8 cellular contexts compared by ENCODE assay signal in the genomic region with DNA sequence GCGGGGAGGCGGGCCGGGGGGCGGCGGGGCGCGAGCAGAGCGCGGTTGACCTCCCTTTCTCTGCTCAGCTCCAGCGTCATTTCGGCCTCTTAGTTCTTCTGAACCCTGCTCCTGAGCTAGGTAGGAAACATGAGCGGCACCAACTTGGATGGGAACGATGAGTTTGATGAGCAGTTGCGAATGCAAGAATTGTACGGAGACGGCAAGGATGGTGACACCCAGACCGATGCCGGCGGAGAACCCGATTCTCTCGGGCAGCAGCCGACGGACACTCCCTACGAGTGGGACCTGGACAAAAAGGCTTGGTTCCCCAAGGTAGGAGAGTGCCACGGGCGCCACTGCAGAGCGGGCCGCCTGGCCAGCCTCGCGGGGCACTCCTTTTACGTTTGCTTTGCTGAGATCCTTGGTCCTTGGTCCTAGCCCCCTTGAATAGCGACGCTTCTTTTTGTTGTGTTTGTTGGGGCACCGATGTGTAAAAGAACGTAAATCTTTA. TPM values are rescaled to one million over a fixed set of nuclear protein-coding genes. Genes with fewer than 3 reads are reported as not detected.
DNase-seq lines count a peak whose midpoint lies in the region; ATAC-seq lines count a peak whose summit lies in the region.

A gene with protein sequence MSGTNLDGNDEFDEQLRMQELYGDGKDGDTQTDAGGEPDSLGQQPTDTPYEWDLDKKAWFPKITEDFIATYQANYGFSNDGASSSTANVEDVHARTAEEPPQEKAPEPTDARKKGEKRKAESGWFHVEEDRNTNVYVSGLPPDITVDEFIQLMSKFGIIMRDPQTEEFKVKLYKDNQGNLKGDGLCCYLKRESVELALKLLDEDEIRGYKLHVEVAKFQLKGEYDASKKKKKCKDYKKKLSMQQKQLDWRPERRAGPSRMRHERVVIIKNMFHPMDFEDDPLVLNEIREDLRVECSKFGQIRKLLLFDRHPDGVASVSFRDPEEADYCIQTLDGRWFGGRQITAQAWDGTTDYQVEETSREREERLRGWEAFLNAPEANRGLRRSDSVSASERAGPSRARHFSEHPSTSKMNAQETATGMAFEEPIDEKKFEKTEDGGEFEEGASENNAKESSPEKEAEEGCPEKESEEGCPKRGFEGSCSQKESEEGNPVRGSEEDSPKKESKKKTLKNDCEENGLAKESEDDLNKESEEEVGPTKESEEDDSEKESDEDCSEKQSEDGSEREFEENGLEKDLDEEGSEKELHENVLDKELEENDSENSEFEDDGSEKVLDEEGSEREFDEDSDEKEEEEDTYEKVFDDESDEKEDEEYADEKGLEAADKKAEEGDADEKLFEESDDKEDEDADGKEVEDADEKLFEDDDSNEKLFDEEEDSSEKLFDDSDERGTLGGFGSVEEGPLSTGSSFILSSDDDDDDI (plus strand): TSS at position 37 of the 493 bp plus-strand sequence. CDS start 93 bp downstream, at position 130.

- H3K4me1 Mint-ChIP-seq in naive thymus-derived CD4-positive, alpha-beta T cell, result peaks cover 6 to 24% (median 17%) of the 10 kb centered on the region in 7 donors

- DNase-seq in NCI-H146 treated with DMSO at 0.1 percent for 48 hours (lab: John Stamatoyannopoulos, UW; ENCODE audit: unreplicated experiment), result peak; percentile 46
- no peak for DNase-seq in NCI-H146 (lab: John Stamatoyannopoulos, UW)
- DNase-seq in SK-MEL-5 (ENCODE audit: low read depth, low spot score), result peak; percentile 27
- DNase-seq in epithelial cell of prostate (ENCODE audit: low read depth, low spot score), result no peak
- no peak for DNase-seq in naive thymus-derived CD4-positive, alpha-beta T cell
- DNase-seq in NCI-H2196 treated with DMSO at 0.1 percent for 48 hours (lab: John Stamatoyannopoulos, UW; ENCODE audit: unreplicated experiment), result no peak
- DNase-seq in AG08395 (ENCODE audit: low spot score), result no peak

- H3K36me3 ChIP-seq in naive thymus-derived CD4-positive, alpha-beta T cell (ENCODE audit: control insufficient read depth in 2 of 3, insufficient read depth in 3 of 3, low read length in 3 of 3), result peaks cover 0 to 16% (median 0%) of the 10 kb centered on the region in 3 experiments

- peaks cover 7 to 10% of the 10 kb centered on the region in 2 donors for H3K4me1 ChIP-seq in naive thymus-derived CD4-positive, alpha-beta T cell (ENCODE audit: control insufficient read depth in 2 of 2, insufficient read depth in 2 of 2, low read length in 2 of 2)

- no peaks in the 10 kb centered on the region for H3K9me3 Mint-ChIP-seq in naive thymus-derived CD4-positive, alpha-beta T cell

- H3K36me3 Mint-ChIP-seq in naive thymus-derived CD4-positive, alpha-beta T cell, result peaks cover 0 to 1% (median 0%) of the 10 kb centered on the region in 5 donors

- H3K27ac Mint-ChIP-seq in naive thymus-derived CD4-positive, alpha-beta T cell, result peak within 1 kb of the TSS; percentile 93 to 99 (median 97)

- in situ Hi-C loops in SK-MEL-5 (cut with HindIII; ENCODE audit: low pct_unique_long_range_greater_than_20kb, low sequenced_read_pairs), result no loop called here

- CTCF ChIA-PET in naive thymus-derived CD4-positive, alpha-beta T cell (lab: Charles Lee), result no interaction called here

- peak; percentile 14 for ATAC-seq in HG02840 (IDR thresholded peaks at IDR 0.05; ENCODE audit: low FRiP score, unreplicated experiment)
- no peak for ATAC-seq in naive thymus-derived CD4-positive, alpha-beta T cell

- peak within 1 kb of the TSS; percentile 91 for H3K27ac ChIP-seq in epithelial cell of prostate
- peak within 1 kb of the TSS; percentile 86 for H3K27ac ChIP-seq in naive thymus-derived CD4-positive, alpha-beta T cell (ENCODE audit: low read depth, low read length)

- POLR2A ChIA-PET in naive thymus-derived CD4-positive, alpha-beta T cell (lab: Charles Lee), result interaction anchor here (0.6 to 1.0 kb wide), 3 partner anchors 89 to 412 kb away, joined by 3 to 4 read pairs (median 3); no protein-coding TSS in a partner anchor

- H3K27me3 Mint-ChIP-seq in naive thymus-derived CD4-positive, alpha-beta T cell, result no peaks in the 10 kb centered on the region

- no peaks in the 10 kb centered on the region for H3K9me3 ChIP-seq in naive thymus-derived CD4-positive, alpha-beta T cell (ENCODE audit: control insufficient read depth in 2 of 3, low read length in 3 of 3)

- intact Hi-C loops in naive thymus-derived CD4-positive, alpha-beta T cell (cut with micrococcal nuclease), result loop anchor here (1.0 to 10.0 kb wide), 17 partner anchors 25 to 1203 kb away; a partner anchor contains a TSS

- peak within 1 kb of the TSS; percentile 69 for H3K4me3 ChIP-seq in naive thymus-derived CD4-positive, alpha-beta T cell (ENCODE audit: low read length)

- peak within 1 kb of the TSS; percentile 84 to 97 (median 94) for H3K4me3 Mint-ChIP-seq in naive thymus-derived CD4-positive, alpha-beta T cell

- no peaks in the 10 kb centered on the region for H3K27me3 ChIP-seq in naive thymus-derived CD4-positive, alpha-beta T cell (ENCODE audit: control insufficient read depth in 2 of 2, insufficient read depth in 2 of 2, low read length in 2 of 2)

RNA-seq across cellular contexts. Expression of the gene that starts here (rescaled TPM):
- total RNA-seq in SK-MEL-5 (2014; rRNA removed; shearing (Covaris generic)), result 46.7 and 47.8 TPM in 2 replicates
- 44.9 and 45.4 TPM in 2 replicates for polyA plus RNA-seq in SK-MEL-5 (2015; cell fraction: cytosol; rRNA removed)
- polyA plus RNA-seq in SK-MEL-5 (2015; cell fraction: nucleus; rRNA removed), result 8.3 and 12.0 TPM in 2 replicates
- 10 to 100 TPM; 25.9 to 67.2 (median 29.0) TPM for total RNA-seq in naive thymus-derived CD4-positive, alpha-beta T cell
- 10 to 100 TPM; 58.8 to 75.0 TPM for polyA plus RNA-seq in naive thymus-derived CD4-positive, alpha-beta T cell

Comparison
In these comparisons a context has a peak if more than half of its experiments do, and no peak if none do; other contexts are left out.
1. DNase-seq: peak in NCI-H146 treated with DMSO at 0.1 percent for 48 hours (single experiment) and SK-MEL-5 (single experiment); none in NCI-H146 (single experiment), epithelial cell of prostate (single experiment), naive thymus-derived CD4-positive, alpha-beta T cell (0 of 9), NCI-H2196 treated with DMSO at 0.1 percent for 48 hours (single experiment) and AG08395 (single experiment).